32 cellular contexts compared by ENCODE assay signal in the genomic region with DNA sequence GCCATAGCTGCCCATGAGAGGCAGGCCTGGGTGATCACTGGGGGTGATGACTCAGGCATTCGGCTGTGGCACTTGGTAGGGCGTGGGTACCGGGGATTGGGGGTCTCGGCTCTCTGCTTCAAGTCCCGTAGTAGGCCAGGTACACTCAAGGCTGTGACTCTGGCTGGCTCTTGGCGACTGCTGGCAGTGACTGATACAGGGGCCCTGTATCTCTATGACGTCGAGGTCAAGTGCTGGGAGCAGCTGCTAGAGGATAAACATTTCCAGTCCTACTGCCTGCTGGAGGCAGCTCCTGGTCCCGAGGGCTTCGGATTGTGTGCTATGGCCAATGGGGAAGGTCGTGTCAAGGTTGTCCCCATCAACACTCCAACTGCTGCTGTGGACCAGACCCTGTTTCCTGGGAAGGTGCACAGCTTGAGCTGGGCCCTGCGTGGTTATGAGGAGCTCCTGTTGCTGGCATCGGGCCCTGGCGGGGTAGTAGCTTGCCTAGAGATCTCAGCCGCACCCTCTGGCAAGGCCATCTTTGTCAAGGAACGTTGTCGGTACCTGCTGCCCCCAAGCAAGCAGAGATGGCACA. TPM values are rescaled to one million over a fixed set of nuclear protein-coding genes. Genes with fewer than 3 reads are reported as not detected.
DNase-seq lines count a peak whose midpoint lies in the region; ATAC-seq and TF ChIP-seq lines count a peak whose summit lies in the region.
"Had no signal": no experiment of that assay in that cellular context is flagged by ENCODE, and none has a peak within 500 bp of the region (broad histone marks: within the 10 kb centered on the region; RNA-seq: fewer than 3 reads in every experiment).

No MANE protein-coding gene starts in this region.

- no peak overlapping the region for H4K91ac ChIP-seq in H9 (ENCODE audit: insufficient read length, low read depth, low read length)

- peaks cover 10% of the 10 kb centered on the region; the same call in 1 of the 2 replicates for H3K79me2 ChIP-seq in H9 (ENCODE audit: insufficient read depth, low read length)

- no peak overlapping the region for H2AFZ ChIP-seq in H9 (ENCODE audit: low read length)

- H3K4me1 Mint-ChIP-seq in H9: peaks cover 17% of the 10 kb centered on the region in 2 experiments

- H3K23ac ChIP-seq in H9 (ENCODE audit: insufficient read length, low read depth, low read length): no peak overlapping the region

- H4K5ac ChIP-seq in H9 (ENCODE audit: insufficient read length, low read depth, low read length): no peak overlapping the region

- H3K79me1 ChIP-seq in H9 (ENCODE audit: insufficient read depth, low read depth, low read length, poor library complexity, severe bottlenecking): no peaks in the 10 kb centered on the region

- H3K9me3 Mint-ChIP-seq in H9: no peaks in the 10 kb centered on the region; a peak in 1 of 5 replicates
- H3K9me3 Mint-ChIP-seq: activated CD4-positive, alpha-beta memory T cell treated with anti-CD3 and anti-CD28 coated beads for 36 hours; activated naive CD4-positive, alpha-beta T cell treated with anti-CD3 and anti-CD28 coated beads, Interleukin-2, amount 50 U/mL, for 24 hours; activated T-helper 17 cell treated with anti-CD3 and anti-CD28 coated beads, Interleukin-2, amount 50 U/mL, for 72 hours; effector memory CD8-positive, alpha-beta T cell; nephron had no signal

- H2BK5ac ChIP-seq in H9 (ENCODE audit: insufficient read length, low read length): no peak overlapping the region

- peak overlapping the region in 2 of 3 experiments; percentile 39 to 80; a peak in 2 of 7 replicates for H3K27ac Mint-ChIP-seq in H9
- H3K27ac Mint-ChIP-seq: activated CD4-positive, alpha-beta memory T cell treated with anti-CD3 and anti-CD28 coated beads for 36 hours; activated naive CD4-positive, alpha-beta T cell treated with anti-CD3 and anti-CD28 coated beads, Interleukin-2, amount 50 U/mL, for 24 hours; activated T-helper 17 cell treated with anti-CD3 and anti-CD28 coated beads, Interleukin-2, amount 50 U/mL, for 72 hours; nephron had no signal

- no peaks in the 10 kb centered on the region for H4K20me1 ChIP-seq in H9 (ENCODE audit: control insufficient read depth, insufficient read depth, insufficient read length)

- H4K8ac ChIP-seq in H9 (replicated peaks; ENCODE audit: insufficient read length, low read depth, low read length): no peak overlapping the region

- H3K14ac ChIP-seq in H9 (ENCODE audit: insufficient read depth, low read length): no peak overlapping the region

- H2BK15ac ChIP-seq in H9 (ENCODE audit: low read depth, low read length): no peak overlapping the region

- ATAC-seq in left ventricle myocardium superior: peak; percentile 15
- ATAC-seq in psoas muscle: peak in 1 of 4 donors; percentile 11
- ATAC-seq: activated T-helper 17 cell treated with anti-CD3 and anti-CD28 coated beads, Interleukin-2, amount 50 U/mL, for 72 hours; effector memory CD8-positive, alpha-beta T cell; HepG2; mucosa of descending colon; right cardiac atrium had no signal

- H2BK120ac ChIP-seq in H9 (ENCODE audit: low read depth, low read length, poor library complexity, severe bottlenecking): no peak overlapping the region

- no peak for TF ChIP-seq CTCF in C4-2B (conservative IDR thresholded peaks at IDR 0.05)
- TF ChIP-seq CTCF in H9 (conservative IDR thresholded peaks at IDR 0.05): no peak
- TF ChIP-seq CTCF in psoas muscle (IDR thresholded peaks at IDR 0.05): no peak
- TF ChIP-seq CTCF in thyroid gland (IDR thresholded peaks at IDR 0.05): no peak

- intact Hi-C loops in left ventricle myocardium superior (cut with micrococcal nuclease) (no loop called here), psoas muscle (cut with DNase I) (no loop called here), thyroid gland (cut with DNase I) (no loop called here)

- H3K27ac ChIP-seq in C4-2B (peak overlapping the region; percentile 44), H9 (ENCODE audit: insufficient read length, low read depth, low read length) (no peak overlapping the region), psoas muscle (peak overlapping the region; percentile 69), thyroid gland (no peak overlapping the region)
- H3K27ac ChIP-seq: BLaER1 treated with 17β-estradiol and CSF1 and Interleukin-3, amounts not matched to agents 10 nM and 100 nM; colonic mucosa; tibial nerve had no signal

- H3K4me1 ChIP-seq in H9 (ENCODE audit: insufficient read depth, low read length) (no peaks in the 10 kb centered on the region; the same call in 1 of the 2 replicates), psoas muscle (peaks cover 49% of the 10 kb centered on the region), thyroid gland (peaks cover 10 to 12% of the 10 kb centered on the region in 2 donors)

- H2AK5ac ChIP-seq in H9 (ENCODE audit: insufficient read length, low read length): no peak overlapping the region

- H3K9me3 ChIP-seq in H9 (ENCODE audit: control insufficient read depth, low read depth, low read length) (no peaks in the 10 kb centered on the region), psoas muscle (no peaks in the 10 kb centered on the region), thyroid gland (no peaks in the 10 kb centered on the region)
- H3K9me3 ChIP-seq: BLaER1 treated with 17β-estradiol and CSF1 and Interleukin-3, amounts not matched to agents 10 nM and 100 nM; colonic mucosa; mucosa of descending colon; tibial nerve had no signal

- H3K4me3 ChIP-seq in psoas muscle (peak overlapping the region; percentile 7), thyroid gland (replicated peaks in 1 of 3) (no peak overlapping the region)
- H3K4me3 ChIP-seq: BLaER1 treated with 17β-estradiol and CSF1 and Interleukin-3, amounts not matched to agents 10 nM and 100 nM; colonic mucosa; lung; mucosa of descending colon; tibial nerve had no signal

- no peak overlapping the region; a peak in 1 of 5 replicates for H3K4me3 Mint-ChIP-seq in H9
- H3K4me3 Mint-ChIP-seq: activated CD4-positive, alpha-beta memory T cell treated with anti-CD3 and anti-CD28 coated beads for 36 hours; activated naive CD4-positive, alpha-beta T cell treated with anti-CD3 and anti-CD28 coated beads, Interleukin-2, amount 50 U/mL, for 24 hours; activated T-helper 17 cell treated with anti-CD3 and anti-CD28 coated beads, Interleukin-2, amount 50 U/mL, for 72 hours; effector memory CD8-positive, alpha-beta T cell had no signal

- H3K36me3 ChIP-seq in psoas muscle (ENCODE audit: insufficient read depth in 1 of 2, low read depth in 1 of 2) (peaks cover 3 to 55% of the 10 kb centered on the region in 2 donors), thyroid gland (peaks cover 23 to 29% of the 10 kb centered on the region in 2 donors)

- H2BK12ac ChIP-seq in H9 (ENCODE audit: insufficient read length, low read depth, low read length): no peak overlapping the region

- no peak overlapping the region for H3K9ac ChIP-seq in H9 (ENCODE audit: extremely low read depth, insufficient read length, low read length)
- H3K9ac ChIP-seq: BLaER1 treated with 17β-estradiol and CSF1 and Interleukin-3, amounts not matched to agents 10 nM and 100 nM had no signal

- no peak overlapping the region for H3T11ph ChIP-seq in H9 (ENCODE audit: low read length)

- DNase-seq in H9 (no peak), left ventricle myocardium superior (peak; percentile 53), psoas muscle (no peak), NCI-H526 treated with DMSO at 0.1 percent for 48 hours (lab: John Stamatoyannopoulos, UW) (no peak), thyroid gland (no peak), NCI-H2196 treated with DMSO at 0.1 percent for 48 hours (lab: John Stamatoyannopoulos, UW; ENCODE audit: unreplicated experiment) (no peak)
- DNase-seq: activated CD4-positive, alpha-beta memory T cell treated with anti-CD3 and anti-CD28 coated beads for 36 hours; activated CD4-positive, CD25-positive, alpha-beta regulatory T cell treated with anti-CD3 and anti-CD28 coated beads, Interleukin-2, amount 50 U/mL, for 72 hours; colonic mucosa; COR-L47; DMS79; effector memory CD8-positive, alpha-beta T cell; HCEC 1CT; head of caudate nucleus; Kasumi-1; NCI-H1417 treated with DMSO at 0.1 percent for 48 hours; NCI-H2081; NCI-H2227 treated with DMSO at 0.1 percent for 48 hours; NCI-H526; SHP77 treated with DMSO at 0.1 percent for 48 hours; stimulated activated CD4-positive, alpha-beta T cell treated with anti-CD3 and anti-CD28 coated beads, Interleukin-12 subunit alpha, Interleukin-12 subunit beta, amount 100 ng/mL, for 4 hours; stimulated activated CD4-positive, alpha-beta T cell treated with anti-CD3 and anti-CD28 coated beads, Interleukin-2, amount 100 ng/mL, for 48 hours had no signal

- no peak overlapping the region for H2BK20ac ChIP-seq in H9 (ENCODE audit: low read depth, low read length, poor library complexity, severe bottlenecking)

- no peak for TF ChIP-seq POLR2A in thyroid gland (IDR thresholded peaks at IDR 0.05)

- H3K4ac ChIP-seq in H9 (ENCODE audit: low read depth, low read length): no peak overlapping the region

- H3K27me3 ChIP-seq in H9 (ENCODE audit: insufficient read depth, low read length) (no peaks in the 10 kb centered on the region), psoas muscle (ENCODE audit: insufficient read depth in 3 of 3, low read length in 2 of 3) (no peaks in the 10 kb centered on the region), thyroid gland (no peaks in the 10 kb centered on the region)
- H3K27me3 ChIP-seq: BLaER1 treated with 17β-estradiol and CSF1 and Interleukin-3, amounts not matched to agents 10 nM and 100 nM; colonic mucosa; tibial nerve had no signal

- H3K18ac ChIP-seq in H9 (ENCODE audit: insufficient read length, low read depth, low read length): no peak overlapping the region

- no CpG with 5 or more reads among the region's 17 CpGs for WGBS in H9 (ENCODE audit: extremely low coverage, insufficient read length, low lambda C conversion rate)
- WGBS in psoas muscle, 3 donors: 50 to 58% (median 54%) methylated on average over 17 of the region's 17 CpGs
- WGBS in thyroid gland, 2 donors: 88 to 93% methylated on average over 3 to 13 of the region's 17 CpGs

- no peak overlapping the region for H3K4me2 ChIP-seq in H9 (ENCODE audit: insufficient read depth, insufficient read length, low read length)
- H3K4me2 ChIP-seq: BLaER1 treated with 17β-estradiol and CSF1 and Interleukin-3, amounts not matched to agents 10 nM and 100 nM had no signal

- H3K27me3 Mint-ChIP-seq in H9 (ENCODE audit: low read depth): no peaks in the 10 kb centered on the region
- H3K27me3 Mint-ChIP-seq: activated CD4-positive, alpha-beta memory T cell treated with anti-CD3 and anti-CD28 coated beads for 36 hours; activated naive CD4-positive, alpha-beta T cell treated with anti-CD3 and anti-CD28 coated beads, Interleukin-2, amount 50 U/mL, for 24 hours; activated T-helper 17 cell treated with anti-CD3 and anti-CD28 coated beads, Interleukin-2, amount 50 U/mL, for 72 hours; effector memory CD8-positive, alpha-beta T cell had no signal

- H3K23me2 ChIP-seq in H9 (ENCODE audit: insufficient read length, low read depth, low read length, poor library complexity, severe bottlenecking): peaks cover 7% of the 10 kb centered on the region

- H3K56ac ChIP-seq in H9 (ENCODE audit: insufficient read length, low read depth, low read length): no peak overlapping the region

- H3K36me3 Mint-ChIP-seq in H9 (ENCODE audit: insufficient read depth in 1 of 3, low read depth in 3 of 3): peaks cover 25 to 74% (median 65%) of the 10 kb centered on the region in 3 experiments

RNA-seq across cellular contexts. Expression of gene WDR6, which starts 5.3 kb away (rescaled TPM):
- total RNA-seq in H9 (2021): 282 and 298 TPM in 2 replicates
- total RNA-seq in left ventricle myocardium superior: 86.9 TPM
- 10 to 100 TPM; 55.1 to 65.7 (median 59.6) TPM for total RNA-seq in psoas muscle
- 10 to 100 TPM; 30.5 to 49.5 (median 46.9) TPM for polyA plus RNA-seq in psoas muscle
- 100 to 1,000 TPM; 125 to 169 (median 149) TPM for total RNA-seq in thyroid gland

RNA-seq across cellular contexts. Expression of gene DALRD3, which starts 5.9 kb away (rescaled TPM):
- total RNA-seq in H9 (2021): 27.1 and 32.3 TPM in 2 replicates
- 10.7 TPM for total RNA-seq in left ventricle myocardium superior
- 10 to 100 TPM in 1 of 4 donors, 1 to 10 TPM in 3; 7.5 to 10.4 (median 9.1) TPM for total RNA-seq in psoas muscle
- polyA plus RNA-seq in psoas muscle: 10 to 100 TPM; 11.0 to 19.9 (median 13.4) TPM
- 10 to 100 TPM; 43.1 to 91.4 (median 60.0) TPM for total RNA-seq in thyroid gland

RNA-seq across cellular contexts. Expression of gene NDUFAF3, which starts 9.4 kb away (rescaled TPM):
- total RNA-seq in H9 (2021): 39.9 and 40.7 TPM in 2 replicates
- total RNA-seq in left ventricle myocardium superior: 168 TPM
- total RNA-seq in psoas muscle: 100 to 1,000 TPM; 100 to 150 (median 112) TPM
- polyA plus RNA-seq in psoas muscle: 10 to 100 TPM; 60.6 to 98.8 (median 85.7) TPM
- total RNA-seq in thyroid gland: 100 to 1,000 TPM; 120 to 305 (median 146) TPM

RNA-seq across cellular contexts. Expression of gene IMPDH2, which starts 16.7 kb away (rescaled TPM):
- total RNA-seq in H9 (2021) (408 and 414 TPM in 2 replicates), left ventricle myocardium superior (59.6 TPM), psoas muscle (100 to 1,000 TPM in 3 of 4 donors, 10 to 100 TPM in 1; 82.8 to 259 (median 209) TPM), thyroid gland (100 to 1,000 TPM in 3 of 4 donors, 10 to 100 TPM in 1; 92.9 to 159 (median 109) TPM)
- polyA plus RNA-seq in psoas muscle: 100 to 1,000 TPM; 102 to 397 (median 233) TPM

RNA-seq across cellular contexts. Expression of gene P4HTM, which starts 22.5 kb away (rescaled TPM):
- 34.5 and 36.0 TPM in 2 replicates for total RNA-seq in H9 (2021)
- 27.6 TPM for total RNA-seq in left ventricle myocardium superior
- 10 to 100 TPM; 11.1 to 17.0 (median 13.7) TPM for total RNA-seq in psoas muscle
- polyA plus RNA-seq in psoas muscle: 1 to 10 TPM; 4.1 to 8.7 (median 8.5) TPM
- total RNA-seq in thyroid gland: 100 to 1,000 TPM in 1 of 4 donors, 10 to 100 TPM in 3; 73.5 to 117 (median 95.0) TPM
- total RNA-seq: HepG2 had no signal

Comparison
In these comparisons a context has a peak if more than half of its experiments do, and no peak if none do; other contexts are left out.
1. H3K27ac ChIP-seq: peak in C4-2B (single experiment) and psoas muscle (single experiment); none in H9 (single experiment) and thyroid gland (0 of 3).